2 cellular contexts compared by ENCODE assay signal in genomic region chr17:72720494-72720825, GRCh38.
A peak's percentile ranks its signal among the peaks of the same experiment; 100 is the strongest.
TF ChIP-seq lines count a peak whose summit lies in the region.

No MANE protein-coding gene starts in this region.

TF ChIP-seq in SK-N-SH, 30 proteins besides CTCF, POLR2A, EP300 and RAD21 (continued from another document):
- TF ChIP-seq, protein P1, sequence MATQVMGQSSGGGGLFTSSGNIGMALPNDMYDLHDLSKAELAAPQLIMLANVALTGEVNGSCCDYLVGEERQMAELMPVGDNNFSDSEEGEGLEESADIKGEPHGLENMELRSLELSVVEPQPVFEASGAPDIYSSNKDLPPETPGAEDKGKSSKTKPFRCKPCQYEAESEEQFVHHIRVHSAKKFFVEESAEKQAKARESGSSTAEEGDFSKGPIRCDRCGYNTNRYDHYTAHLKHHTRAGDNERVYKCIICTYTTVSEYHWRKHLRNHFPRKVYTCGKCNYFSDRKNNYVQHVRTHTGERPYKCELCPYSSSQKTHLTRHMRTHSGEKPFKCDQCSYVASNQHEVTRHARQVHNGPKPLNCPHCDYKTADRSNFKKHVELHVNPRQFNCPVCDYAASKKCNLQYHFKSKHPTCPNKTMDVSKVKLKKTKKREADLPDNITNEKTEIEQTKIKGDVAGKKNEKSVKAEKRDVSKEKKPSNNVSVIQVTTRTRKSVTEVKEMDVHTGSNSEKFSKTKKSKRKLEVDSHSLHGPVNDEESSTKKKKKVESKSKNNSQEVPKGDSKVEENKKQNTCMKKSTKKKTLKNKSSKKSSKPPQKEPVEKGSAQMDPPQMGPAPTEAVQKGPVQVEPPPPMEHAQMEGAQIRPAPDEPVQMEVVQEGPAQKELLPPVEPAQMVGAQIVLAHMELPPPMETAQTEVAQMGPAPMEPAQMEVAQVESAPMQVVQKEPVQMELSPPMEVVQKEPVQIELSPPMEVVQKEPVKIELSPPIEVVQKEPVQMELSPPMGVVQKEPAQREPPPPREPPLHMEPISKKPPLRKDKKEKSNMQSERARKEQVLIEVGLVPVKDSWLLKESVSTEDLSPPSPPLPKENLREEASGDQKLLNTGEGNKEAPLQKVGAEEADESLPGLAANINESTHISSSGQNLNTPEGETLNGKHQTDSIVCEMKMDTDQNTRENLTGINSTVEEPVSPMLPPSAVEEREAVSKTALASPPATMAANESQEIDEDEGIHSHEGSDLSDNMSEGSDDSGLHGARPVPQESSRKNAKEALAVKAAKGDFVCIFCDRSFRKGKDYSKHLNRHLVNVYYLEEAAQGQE (IDR thresholded peaks at IDR 0.05; ENCODE audit: low read depth, low read length) = 0 out of 2 replicates have a peak, but pooled peaks have one; percentile 58

TF ChIP-seq in SK-N-SH treated with all-trans-retinoic acid at 6 μM for 48 hours, 23 proteins besides CTCF, POLR2A, EP300 and RAD21 (continued from another document):
- TF ChIP-seq, protein P2, sequence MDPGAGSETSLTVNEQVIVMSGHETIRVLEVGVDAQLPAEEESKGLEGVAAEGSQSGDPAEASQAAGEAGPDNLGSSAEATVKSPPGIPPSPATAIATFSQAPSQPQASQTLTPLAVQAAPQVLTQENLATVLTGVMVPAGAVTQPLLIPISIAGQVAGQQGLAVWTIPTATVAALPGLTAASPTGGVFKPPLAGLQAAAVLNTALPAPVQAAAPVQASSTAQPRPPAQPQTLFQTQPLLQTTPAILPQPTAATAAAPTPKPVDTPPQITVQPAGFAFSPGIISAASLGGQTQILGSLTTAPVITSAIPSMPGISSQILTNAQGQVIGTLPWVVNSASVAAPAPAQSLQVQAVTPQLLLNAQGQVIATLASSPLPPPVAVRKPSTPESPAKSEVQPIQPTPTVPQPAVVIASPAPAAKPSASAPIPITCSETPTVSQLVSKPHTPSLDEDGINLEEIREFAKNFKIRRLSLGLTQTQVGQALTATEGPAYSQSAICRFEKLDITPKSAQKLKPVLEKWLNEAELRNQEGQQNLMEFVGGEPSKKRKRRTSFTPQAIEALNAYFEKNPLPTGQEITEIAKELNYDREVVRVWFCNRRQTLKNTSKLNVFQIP (CRISPR knock-in tag; IDR thresholded peaks at IDR 0.05; ENCODE audit: borderline replicate concordance, low read depth) = no peak
- TF ChIP-seq OSR1 (CRISPR knock-in tag; IDR thresholded peaks at IDR 0.05) (no peak), BACH2 (CRISPR knock-in tag; IDR thresholded peaks at IDR 0.05; ENCODE audit: borderline replicate concordance) (no peak), GLIS3 (CRISPR knock-in tag; IDR thresholded peaks at IDR 0.05) (no peak), ZNF70 (CRISPR knock-in tag; IDR thresholded peaks at IDR 0.05) (no peak)
